Comparison of ENCODE assay signal across 19 cellular contexts in the genomic region with DNA sequence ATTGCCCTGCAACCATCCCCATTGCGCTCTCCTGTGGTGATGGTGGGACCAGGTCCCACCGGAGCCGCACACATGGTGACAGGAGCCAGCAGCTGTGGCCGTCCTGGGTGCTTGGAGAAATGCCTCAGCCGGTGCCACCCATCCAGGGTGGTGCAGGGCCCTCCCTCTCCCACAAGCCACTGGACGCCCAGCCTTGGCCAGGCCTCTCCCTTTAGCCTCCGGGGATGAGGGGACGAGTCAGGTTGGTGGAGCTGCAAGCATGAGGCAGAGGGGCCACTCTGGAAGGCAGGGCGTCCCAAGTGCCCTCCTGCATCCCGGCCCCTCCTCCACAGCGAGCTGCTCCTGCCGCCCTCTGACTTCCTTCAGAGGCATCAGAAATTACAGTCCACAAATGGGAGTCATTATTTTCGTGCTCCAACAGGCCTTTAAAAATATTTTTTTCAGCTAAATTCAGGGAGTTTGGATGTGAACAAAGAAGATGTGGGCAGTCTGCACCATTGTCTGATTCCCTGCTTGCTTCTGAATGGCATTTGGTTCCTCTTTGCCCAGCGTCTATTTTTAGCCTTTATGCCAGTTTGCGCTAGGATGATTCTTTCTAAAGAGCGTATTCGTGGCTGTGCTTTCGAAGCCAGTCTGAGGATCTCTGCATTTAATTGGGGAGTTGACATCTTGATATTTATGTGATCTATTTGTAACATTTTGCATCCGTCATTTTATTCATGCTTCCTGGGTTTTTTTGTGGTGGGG.
DNase-seq lines count a peak whose midpoint lies in the region; ATAC-seq and TF ChIP-seq lines count a peak whose summit lies in the region.
"Had no signal": no experiment of that assay in that cellular context is flagged by ENCODE, and none has a peak within 500 bp of the region (broad histone marks: within the 10 kb centered on the region; RNA-seq: fewer than 3 reads in every experiment).

No MANE protein-coding gene starts in this region.

- POLR2A ChIA-PET in GM10248 (lab: Yijun Ruan, JAX), result no interaction called here

- peak overlapping the region in 4 of 5 experiments; percentile 36 to 62 (median 55) for H3K4me3 Mint-ChIP-seq in brain
- H3K4me3 Mint-ChIP-seq: activated CD8-positive, alpha-beta T cell treated with anti-CD3 and anti-CD28 coated beads, Interleukin-2, amount 10 ng/mL, durations not matched to agents 7 days and 5 days; naive thymus-derived CD8-positive, alpha-beta T cell had no signal

- CTCF ChIA-PET in GM10248 (lab: Yijun Ruan, JAX), result interaction anchor here (0.9 to 1.6 kb wide), 4 partner anchors 10 to 227 kb away, joined by 3 to 4 read pairs (median 4); no protein-coding TSS in a partner anchor

- in situ Hi-C loops in KBM-7 (cut with MboI; ENCODE audit: low pct_unique_long_range_greater_than_20kb, low sequenced_read_pairs), result no loop called here

- no peaks in the 10 kb centered on the region for H3K27me3 Mint-ChIP-seq in brain

- no peaks in the 10 kb centered on the region for H3K9me3 Mint-ChIP-seq in brain
- H3K9me3 Mint-ChIP-seq: activated T-helper 2 cell treated with anti-CD3 and anti-CD28 coated beads, Interferon-gamma antibody, Interleukin-2, Interleukin-4, amounts not matched to agents 10 μg/mL and 5 μg/mL and 100 μg/mL, durations not matched to agents 14 hours and 24 hours and 36 hours; naive thymus-derived CD8-positive, alpha-beta T cell had no signal

- H3K27ac Mint-ChIP-seq in brain, result peak overlapping the region; percentile 8 to 95 (median 63)
- H3K27ac Mint-ChIP-seq: activated CD8-positive, alpha-beta T cell treated with anti-CD3 and anti-CD28 coated beads, Interleukin-2, amount 10 ng/mL, durations not matched to agents 7 days and 5 days; activated T-helper 2 cell treated with anti-CD3 and anti-CD28 coated beads, Interferon-gamma antibody, Interleukin-2, Interleukin-4, amounts not matched to agents 10 μg/mL and 5 μg/mL and 100 μg/mL, durations not matched to agents 14 hours and 24 hours and 36 hours; naive thymus-derived CD8-positive, alpha-beta T cell had no signal

- H3K4me1 Mint-ChIP-seq in brain, result peaks cover 52% of the 10 kb centered on the region

- no peaks in the 10 kb centered on the region for H3K36me3 Mint-ChIP-seq in brain
- H3K36me3 Mint-ChIP-seq: naive thymus-derived CD8-positive, alpha-beta T cell had no signal

- TF ChIP-seq CTCF in brain (conservative IDR thresholded peaks at IDR 0.05) (no peak), GM10248 (IDR thresholded peaks at IDR 0.05; ENCODE audit: control extremely low read depth, extremely low read depth, low read depth, missing control alignments) (no peak)

- peak; percentile 47 for DNase-seq in Ammon's horn (ENCODE audit: low spot score)
- DNase-seq in KBM-7, result peak; percentile 24
- DNase-seq in midbrain (lab: John Stamatoyannopoulos, UW), result peak; percentile 24
- no peak for DNase-seq in GM10248 (ENCODE audit: extremely low spot score)
- DNase-seq in SW480 (ENCODE audit: low spot score), result no peak
- DNase-seq: activated CD8-positive, alpha-beta T cell treated with anti-CD3 and anti-CD28 coated beads, Interleukin-2, amount 10 ng/mL, durations not matched to agents 7 days and 5 days; cerebellar nuclear complex; foreskin fibroblast; GF-D8; H7; naive thymus-derived CD8-positive, alpha-beta T cell; NCI-H1048; NCI-H2081; Peyer's patch; T-helper 1 cell had no signal

- ATAC-seq in HG03457 (IDR thresholded peaks at IDR 0.05; ENCODE audit: unreplicated experiment) (no peak), GM21737 (IDR thresholded peaks at IDR 0.05; ENCODE audit: unreplicated experiment) (no peak)
- ATAC-seq: activated CD8-positive, alpha-beta T cell treated with anti-CD3 and anti-CD28 coated beads, Interleukin-2, amount 10 ng/mL, durations not matched to agents 7 days and 5 days; naive thymus-derived CD8-positive, alpha-beta T cell had no signal

Comparison
In these comparisons a context has a peak if more than half of its experiments do, and no peak if none do; other contexts are left out.
1. DNase-seq: peak in Ammon's horn (single experiment), KBM-7 (single experiment) and midbrain (single experiment); none in GM10248 (single experiment) and SW480 (single experiment).